In genomic region chr15:55196458-55197361, GRCh38 we compare ENCODE assay signal across 8 cellular contexts.
DNase-seq lines count a peak whose midpoint lies in the region; ATAC-seq lines count a peak whose summit lies in the region.

RSL24D1 (minus strand) TSS chr15:55196941; CDS start chr15:55196890, 51 bp downstream.

- ATAC-seq in GM19025 (IDR thresholded peaks at IDR 0.05; ENCODE audit: low read depth, unreplicated experiment) (peak; percentile 96), HG03342 (IDR thresholded peaks at IDR 0.05; ENCODE audit: unreplicated experiment) (peak; percentile 96)

- DNase-seq in AG20443 (ENCODE audit: low spot score): peak; percentile 98
- DNase-seq in NCI-H345 treated with DMSO at 0.1 percent for 48 hours (lab: John Stamatoyannopoulos, UW; ENCODE audit: unreplicated experiment): peak; percentile 77
- DNase-seq in activated CD4-positive, CD25-positive, alpha-beta regulatory T cell treated with anti-CD3 and anti-CD28 coated beads, Interleukin-2, amount 50 U/mL, for 16 hours (ENCODE audit: low read depth, low spot score): peak; percentile 96
- DNase-seq in cerebellar nuclear complex (lab: John Stamatoyannopoulos, UW): peak; percentile 78 to 98
- peak; percentile 99 for DNase-seq in islet precursor cell
- DNase-seq in stimulated activated CD4-positive, alpha-beta T cell treated with anti-CD3 and anti-CD28 coated beads, Interleukin-12 subunit alpha, Interleukin-12 subunit beta, amount 100 ng/mL, for 48 hours (ENCODE audit: low read depth in 2 of 3, low spot score in 1 of 3): peak; percentile 89 to 93 (median 93)

Comparison
In these comparisons a context has a peak if more than half of its experiments do, and no peak if none do; other contexts are left out.
1. Peak in every context shown above with its lines: DNase-seq and ATAC-seq.